10 cellular contexts compared by ENCODE assay signal in genomic region chr6:160973311-160973710, GRCh38. TPM values are rescaled to one million over a fixed set of nuclear protein-coding genes. Genes with fewer than 3 reads are reported as not detected.
DNase-seq lines count a peak whose midpoint lies in the region; ATAC-seq and TF ChIP-seq lines count a peak whose summit lies in the region.
"Had no signal": no experiment of that assay in that cellular context is flagged by ENCODE, and none has a peak within 500 bp of the region (broad histone marks: within the 10 kb centered on the region; RNA-seq: fewer than 3 reads in every experiment).

No MANE protein-coding gene starts in this region.

- H3K4ac ChIP-seq in mesendoderm (ENCODE audit: low read depth, low read length), result no peak overlapping the region

- H3K4me1 ChIP-seq in MM.1S (ENCODE audit: low read length) (peaks cover 22% of the 10 kb centered on the region), mesendoderm (ENCODE audit: control insufficient read depth, low read depth, low read length) (peaks cover 18% of the 10 kb centered on the region), ascending aorta (peaks cover 0 to 11% of the 10 kb centered on the region in 2 donors)

- no peaks in the 10 kb centered on the region for H3K79me1 ChIP-seq in mesendoderm (ENCODE audit: low read length)

- peak overlapping the region; percentile 99 for H2BK5ac ChIP-seq in mesendoderm (ENCODE audit: low read length)

- POLR2A ChIA-PET in AG04450 (lab: Yijun Ruan, JAX), result interaction anchor here (1.1 kb wide), 1 partner anchor 43 kb away, joined by 4 read pairs; no protein-coding TSS in a partner anchor

- H4K5ac ChIP-seq in mesendoderm (ENCODE audit: low read length), result no peak overlapping the region

- H3K56ac ChIP-seq in mesendoderm (ENCODE audit: low read length), result peak overlapping the region; percentile 83

- H3K36me3 Mint-ChIP-seq in natural killer cell, result no peaks in the 10 kb centered on the region

- H3K9me2 ChIP-seq in MM.1S (replicated peaks; ENCODE audit: insufficient read depth, low read length), result no peaks in the 10 kb centered on the region

- no peaks in the 10 kb centered on the region for H3K9me3 Mint-ChIP-seq in natural killer cell

- no peak overlapping the region for H3K27ac Mint-ChIP-seq in natural killer cell

- no peak overlapping the region for H3K4me3 Mint-ChIP-seq in natural killer cell

- no peak for ATAC-seq in natural killer cell

- H2BK120ac ChIP-seq in mesendoderm (ENCODE audit: low read depth, low read length), result peak overlapping the region; percentile 83

- H3K27me3 ChIP-seq in AG04450 (ENCODE audit: control insufficient read depth, insufficient read depth, low read length) (no peaks in the 10 kb centered on the region), MM.1S (replicated peaks; ENCODE audit: insufficient read depth, low read length) (no peaks in the 10 kb centered on the region), mesendoderm (ENCODE audit: insufficient read depth, low read length, poor library complexity) (no peaks in the 10 kb centered on the region), ascending aorta (no peaks in the 10 kb centered on the region)
- H3K27me3 ChIP-seq: SJSA1 had no signal

- H3K36me3 ChIP-seq in MM.1S (replicated peaks; ENCODE audit: insufficient read depth, low read length) (no peaks in the 10 kb centered on the region), mesendoderm (ENCODE audit: control insufficient read depth, insufficient read depth, low read length) (no peaks in the 10 kb centered on the region), ascending aorta (no peaks in the 10 kb centered on the region)
- H3K36me3 ChIP-seq: SJSA1 had no signal

- CTCF ChIA-PET in AG04450 (lab: Charles Lee), result interaction anchor here (1.3 to 1.8 kb wide), 2 partner anchors 20 to 41 kb away, joined by 4 to 7 read pairs; no protein-coding TSS in a partner anchor

- TF ChIP-seq CTCF in AG04450 (IDR thresholded peaks at IDR 0.05; ENCODE audit: low read depth, low read length) (no peak), MM.1S (IDR thresholded peaks at IDR 0.05; ENCODE audit: low read length) (no peak), fibroblast of the aortic adventitia (IDR thresholded peaks at IDR 0.05; ENCODE audit: insufficient read depth, low read length) (no peak), ascending aorta (IDR thresholded peaks at IDR 0.05) (no peak), natural killer cell (IDR thresholded peaks at IDR 0.05) (no peak)

- 0 out of 2 replicates have a peak overlapping the region, but pooled peaks have one; percentile 27 for H2AFZ ChIP-seq in MM.1S (ENCODE audit: low read length)

- no peak overlapping the region for H2AK5ac ChIP-seq in mesendoderm (ENCODE audit: low read length)

- H3F3A ChIP-seq in MM.1S (ENCODE audit: insufficient read depth, low read length), result no peaks in the 10 kb centered on the region

- H3K4me1 Mint-ChIP-seq in natural killer cell, result no peaks in the 10 kb centered on the region

- WGBS in mesendoderm (ENCODE audit: extremely low coverage, insufficient coverage, low lambda C conversion rate), result no CpG with 5 or more reads among the region's 8 CpGs

- H4K8ac ChIP-seq in mesendoderm (ENCODE audit: low read depth, low read length), result peak overlapping the region; percentile 2

- H3K79me2 ChIP-seq in MM.1S (ENCODE audit: low read length), result no peaks in the 10 kb centered on the region
- no peaks in the 10 kb centered on the region for H3K79me2 ChIP-seq in mesendoderm (ENCODE audit: control insufficient read depth, insufficient read depth, low read length)

- no peaks in the 10 kb centered on the region for H4K20me1 ChIP-seq in MM.1S (ENCODE audit: insufficient read depth, low read length)

- H3K18ac ChIP-seq in mesendoderm (ENCODE audit: low read length), result peak overlapping the region; percentile 81

- no peak overlapping the region for H3K4me3 ChIP-seq in AG04450 (ENCODE audit: low read depth, low read length)
- H3K4me3 ChIP-seq in MM.1S (ENCODE audit: low read length), result no peak overlapping the region
- no peak overlapping the region for H3K4me3 ChIP-seq in fibroblast of the aortic adventitia (ENCODE audit: low read depth, low read length)
- H3K4me3 ChIP-seq in mesendoderm (ENCODE audit: low read length), result no peak overlapping the region
- no peak overlapping the region for H3K4me3 ChIP-seq in ascending aorta
- H3K4me3 ChIP-seq: SJSA1 had no signal

- H3K9me3 ChIP-seq in AG04450 (ENCODE audit: control insufficient read depth, insufficient read depth, low read length) (no peaks in the 10 kb centered on the region), MM.1S (replicated peaks; ENCODE audit: insufficient read depth, low read length) (no peaks in the 10 kb centered on the region), ascending aorta (no peaks in the 10 kb centered on the region)
- H3K9me3 ChIP-seq: SJSA1 had no signal

- DNase-seq in AG04450 (ENCODE audit: low read depth, low spot score) (no peak), MM.1S (no peak), fibroblast of the aortic adventitia (ENCODE audit: low read depth) (peak; percentile 40), mesendoderm (peak; percentile 92), ascending aorta (ENCODE audit: low spot score in 2 of 2) (no peak), NCI-H748 treated with DMSO at 0.1 percent for 48 hours (lab: John Stamatoyannopoulos, UW) (no peak), natural killer cell (no peak)
- no peak for DNase-seq in stimulated activated CD4-positive, alpha-beta T cell treated with anti-CD3 and anti-CD28 coated beads, Interleukin-15, amount 100 ng/mL, for 24 hours
- DNase-seq: activated T-cell treated with anti-CD3 and anti-CD28 coated beads for 4 hours had no signal

- H3K4me2 ChIP-seq in MM.1S (ENCODE audit: low read depth, low read length) (peak overlapping the region; percentile 39), mesendoderm (ENCODE audit: low read length) (no peak overlapping the region)

- H3K27ac ChIP-seq in AG04450 (ENCODE audit: low read depth, low read length) (peak overlapping the region; percentile 89), MM.1S (ENCODE audit: low read length) (no peak overlapping the region), mesendoderm (ENCODE audit: low read depth, low read length) (peak overlapping the region; percentile 71), ascending aorta (no peak overlapping the region)
- H3K27ac ChIP-seq: SJSA1 had no signal

- intact Hi-C loops in ascending aorta (cut with DNase I) (no loop called here), natural killer cell (cut with micrococcal nuclease) (no loop called here)

- H3K9ac ChIP-seq in MM.1S (ENCODE audit: low read length) (no peak overlapping the region), mesendoderm (ENCODE audit: low read length) (no peak overlapping the region)

- H3K27me3 Mint-ChIP-seq in natural killer cell (ENCODE audit: low read depth in 2 of 2), result peaks cover 9 to 32% of the 10 kb centered on the region in 2 donors

- no peak overlapping the region for H2BK15ac ChIP-seq in mesendoderm (replicated peaks; ENCODE audit: low read depth)

- H3K23ac ChIP-seq in mesendoderm (ENCODE audit: low read length), result no peak overlapping the region

RNA-seq across cellular contexts. Expression of gene MAP3K4, which starts 18.3 kb away (rescaled TPM):
- 12.3 and 12.7 TPM in 2 replicates for polyA plus RNA-seq in AG04450 (2011; rRNA removed)
- 25.5 and 31.7 TPM in 2 replicates for polyA minus RNA-seq in AG04450 (2011; rRNA and poly(A)+ RNA removed)
- total RNA-seq in fibroblast of the aortic adventitia (ENCODE audit: low replicate concordance) (20.9 and 25.0 TPM in 2 replicates), ascending aorta (14.9 TPM), natural killer cell (10 to 100 TPM; 46.5 to 79.9 (median 67.0) TPM)
- polyA plus RNA-seq in mesendoderm (2013, experiment 1 of 2), result 49.9 TPM
- 52.6 TPM for polyA plus RNA-seq in mesendoderm (2013, experiment 2 of 2)

Comparison
In these comparisons a context has a peak if more than half of its experiments do, and no peak if none do; other contexts are left out.
1. DNase-seq: peak in fibroblast of the aortic adventitia (single experiment) and mesendoderm (single experiment); none in AG04450 (single experiment), MM.1S (single experiment), ascending aorta (0 of 2), NCI-H748 treated with DMSO at 0.1 percent for 48 hours (single experiment), natural killer cell (single experiment) and stimulated activated CD4-positive, alpha-beta T cell treated with anti-CD3 and anti-CD28 coated beads, Interleukin-15, amount 100 ng/mL, for 24 hours (single experiment).
2. H3K27ac ChIP-seq: peak in AG04450 (single experiment) and mesendoderm (single experiment); none in MM.1S (single experiment) and ascending aorta (0 of 2).